Comparison of ENCODE assay signal across 9 cellular contexts in genomic region chr17:77501101-77501566, GRCh38.
DNase-seq lines count a peak whose midpoint lies in the region; ATAC-seq and TF ChIP-seq lines count a peak whose summit lies in the region.
"Had no signal": no experiment of that assay in that cellular context is flagged by ENCODE, and none has a peak within 500 bp of the region (broad histone marks: within the 10 kb centered on the region; RNA-seq: fewer than 3 reads in every experiment).

No MANE protein-coding gene starts in this region.

- H3K27me3 ChIP-seq in PC-3 (ENCODE audit: low read length) (no peaks in the 10 kb centered on the region), endodermal cell (ENCODE audit: control insufficient read depth, insufficient read depth, low read length, poor library complexity, severe bottlenecking) (no peaks in the 10 kb centered on the region)

- H4K20me1 ChIP-seq in PC-3 (ENCODE audit: low read length), result no peaks in the 10 kb centered on the region

- H3K27ac Mint-ChIP-seq in endodermal cell, result no peak overlapping the region
- peak overlapping the region; percentile 93 for H3K27ac Mint-ChIP-seq in stimulated activated effector memory CD8-positive, alpha-beta T cell treated with anti-CD3 and anti-CD28 coated beads, Interleukin-12 subunit alpha, Interleukin-12 subunit beta, amount 100 ng/mL, for 72 hours

- TF ChIP-seq CTCF in PC-3 (conservative IDR thresholded peaks at IDR 0.05; ENCODE audit: low read depth, low read length) (peak; percentile 76), endodermal cell (conservative IDR thresholded peaks at IDR 0.05) (peak; percentile 78)

- H3F3A ChIP-seq in PC-3 (ENCODE audit: low read length, unreplicated experiment), result no peaks in the 10 kb centered on the region

- H3K4me3 ChIP-seq in PC-3 (ENCODE audit: low read length) (no peak overlapping the region), endodermal cell (ENCODE audit: low read length) (no peak overlapping the region)

- peaks cover 29% of the 10 kb centered on the region for H3K36me3 Mint-ChIP-seq in endodermal cell (ENCODE audit: low read depth)
- H3K36me3 Mint-ChIP-seq in stimulated activated effector memory CD8-positive, alpha-beta T cell treated with anti-CD3 and anti-CD28 coated beads, Interleukin-12 subunit alpha, Interleukin-12 subunit beta, amount 100 ng/mL, for 72 hours, result no peaks in the 10 kb centered on the region

- H2AFZ ChIP-seq in PC-3 (ENCODE audit: low read length), result no peak overlapping the region

- no peak overlapping the region for H3K9ac ChIP-seq in PC-3 (ENCODE audit: low read length)
- H3K9ac ChIP-seq in endodermal cell (ENCODE audit: extremely low read depth, low read length, poor library complexity, severe bottlenecking), result no peak overlapping the region

- H3K9me2 ChIP-seq in PC-3 (replicated peaks; ENCODE audit: low read length), result no peaks in the 10 kb centered on the region

- no peaks in the 10 kb centered on the region for H3K79me2 ChIP-seq in PC-3 (ENCODE audit: low read length)

- no peak overlapping the region for H3K4me2 ChIP-seq in PC-3 (ENCODE audit: low read length)

- H3K9me3 Mint-ChIP-seq in endodermal cell, result no peaks in the 10 kb centered on the region
- H3K9me3 Mint-ChIP-seq in stimulated activated effector memory CD8-positive, alpha-beta T cell treated with anti-CD3 and anti-CD28 coated beads, Interleukin-12 subunit alpha, Interleukin-12 subunit beta, amount 100 ng/mL, for 72 hours, result no peaks in the 10 kb centered on the region

- no peaks in the 10 kb centered on the region for H3K9me3 ChIP-seq in PC-3 (ENCODE audit: low read length)
- H3K9me3 ChIP-seq in endodermal cell (ENCODE audit: control insufficient read depth, low read length), result no peaks in the 10 kb centered on the region

- no peak overlapping the region for H3K27ac ChIP-seq in PC-3 (ENCODE audit: low read length)
- H3K27ac ChIP-seq in endodermal cell (ENCODE audit: low read depth, low read length), result no peak overlapping the region
- H3K27ac ChIP-seq: epithelial cell of prostate had no signal

- no peaks in the 10 kb centered on the region for H3K27me3 Mint-ChIP-seq in endodermal cell (ENCODE audit: insufficient read depth)

- H3K36me3 ChIP-seq in PC-3 (ENCODE audit: low read depth, low read length) (peaks cover 33% of the 10 kb centered on the region), endodermal cell (ENCODE audit: control insufficient read depth, insufficient read depth, low read length) (peaks cover 41% of the 10 kb centered on the region)

- CTCF ChIA-PET in PC-3 (lab: Charles Lee), result no interaction called here

- H3K4me1 Mint-ChIP-seq in endodermal cell, result no peaks in the 10 kb centered on the region
- peaks cover 6% of the 10 kb centered on the region for H3K4me1 Mint-ChIP-seq in stimulated activated effector memory CD8-positive, alpha-beta T cell treated with anti-CD3 and anti-CD28 coated beads, Interleukin-12 subunit alpha, Interleukin-12 subunit beta, amount 100 ng/mL, for 72 hours

- no TSS peak for BruUV-seq in PC-3 (replicated peaks; lab: Mats Ljungman, UMichigan)

- POLR2A ChIA-PET in PC-3 (lab: Charles Lee; ENCODE audit: unreplicated experiment), result interaction anchor here (0.6 kb wide), 1 partner anchor 603 kb away, joined by 4 read pairs; no protein-coding TSS in a partner anchor

- WGBS in endodermal cell (ENCODE audit: insufficient coverage in 1 of 2, insufficient read length in 1 of 2), 2 experiments, result 88 to 95% methylated on average over 6 to 12 of the region's 12 CpGs

- H3K4me3 Mint-ChIP-seq in endodermal cell, result no peak overlapping the region
- no peak overlapping the region for H3K4me3 Mint-ChIP-seq in stimulated activated effector memory CD8-positive, alpha-beta T cell treated with anti-CD3 and anti-CD28 coated beads, Interleukin-12 subunit alpha, Interleukin-12 subunit beta, amount 100 ng/mL, for 72 hours

- DNase-seq in activated CD4-positive, alpha-beta T cell treated with anti-CD3 and anti-CD28 coated beads for 48 hours, result peak; percentile 68
- DNase-seq in activated CD4-positive, alpha-beta T cell treated with anti-CD3 and anti-CD28 coated beads for 1 hour, result no peak
- DNase-seq in PC-3 (peak; percentile 40), endodermal cell (peak; percentile 86), left lobe of liver (ENCODE audit: low spot score) (no peak), hypothalamus (lab: John Stamatoyannopoulos, UW) (no peak)
- DNase-seq in stimulated activated effector memory CD8-positive, alpha-beta T cell treated with anti-CD3 and anti-CD28 coated beads, Interleukin-12 subunit alpha, Interleukin-12 subunit beta, amount 100 ng/mL, for 72 hours (ENCODE audit: low spot score in 2 of 2), result no peak

- H3K4me1 ChIP-seq in PC-3 (ENCODE audit: insufficient read depth, low read length) (no peaks in the 10 kb centered on the region), endodermal cell (ENCODE audit: control insufficient read depth, insufficient read depth, low read length) (no peaks in the 10 kb centered on the region)

- intact Hi-C loops in PC-3 (cut with micrococcal nuclease), result no loop called here

- ATAC-seq in PC-3 (no peak), left lobe of liver (no peak), HG03039 (IDR thresholded peaks at IDR 0.05; ENCODE audit: unreplicated experiment) (no peak)
- no peak for ATAC-seq in stimulated activated effector memory CD8-positive, alpha-beta T cell treated with anti-CD3 and anti-CD28 coated beads, Interleukin-12 subunit alpha, Interleukin-12 subunit beta, amount 100 ng/mL, for 72 hours

Comparison
In these comparisons a context has a peak if more than half of its experiments do, and no peak if none do; other contexts are left out.
1. DNase-seq: peak in activated CD4-positive, alpha-beta T cell treated with anti-CD3 and anti-CD28 coated beads for 48 hours (single experiment), PC-3 (single experiment) and endodermal cell (single experiment); none in activated CD4-positive, alpha-beta T cell treated with anti-CD3 and anti-CD28 coated beads for 1 hour (single experiment), stimulated activated effector memory CD8-positive, alpha-beta T cell treated with anti-CD3 and anti-CD28 coated beads, Interleukin-12 subunit alpha, Interleukin-12 subunit beta, amount 100 ng/mL, for 72 hours (0 of 2), left lobe of liver (single experiment) and hypothalamus (0 of 51).